ENCODE assay signal across 9 cellular contexts in genomic region chr19:49560358-49560900, GRCh38. TPM values are rescaled to one million over a fixed set of nuclear protein-coding genes. Genes with fewer than 3 reads are reported as not detected.
DNase-seq lines count a peak whose midpoint lies in the region; ATAC-seq and TF ChIP-seq lines count a peak whose summit lies in the region.
"Had no signal": no experiment of that assay in that cellular context is flagged by ENCODE, and none has a peak within 500 bp of the region (broad histone marks: within the 10 kb centered on the region; RNA-seq: fewer than 3 reads in every experiment).

No MANE protein-coding gene starts in this region.

- WGBS in mesenchymal stem cell = 81% methylated on average over 10 of the region's 15 CpGs

- peak; percentile 1 to 44 for ATAC-seq in activated naive CD4-positive, alpha-beta T cell treated with anti-CD3 and anti-CD28 coated beads, Interleukin-2, amount 50 U/mL, for 72 hours
- no peak for ATAC-seq in GM19035 (IDR thresholded peaks at IDR 0.05; ENCODE audit: unreplicated experiment)

- H3K9me3 ChIP-seq in mesenchymal stem cell (ENCODE audit: control insufficient read depth, low read length) (no peaks in the 10 kb centered on the region), vagina (no peaks in the 10 kb centered on the region)
- H3K9me3 ChIP-seq: HAP-1 had no signal

- H2BK15ac ChIP-seq in mesenchymal stem cell (ENCODE audit: low read depth, poor library complexity, severe bottlenecking) = no peak overlapping the region

- no peak for TF ChIP-seq POLR2A in vagina (IDR thresholded peaks at IDR 0.05)

- H3K4me3 ChIP-seq in mesenchymal stem cell (ENCODE audit: insufficient read depth in 1 of 2, low read depth in 1 of 2, low read length in 2 of 2) (no peak overlapping the region), vagina (no peak overlapping the region)
- H3K4me3 ChIP-seq: HAP-1 had no signal

- peaks cover 26 to 51% of the 10 kb centered on the region in 2 donors for H3K36me3 Mint-ChIP-seq in activated naive CD4-positive, alpha-beta T cell treated with anti-CD3 and anti-CD28 coated beads, Interleukin-2, amount 50 U/mL, for 72 hours

- no peak overlapping the region for H3K9ac ChIP-seq in mesenchymal stem cell (ENCODE audit: low read length)

- H3K14ac ChIP-seq in mesenchymal stem cell (ENCODE audit: low read length in 2 of 2) = peak overlapping the region in 1 of 2 experiments; percentile 53

- H3K23ac ChIP-seq in mesenchymal stem cell (ENCODE audit: low read length in 2 of 2) = no peak overlapping the region

- H3K27me3 ChIP-seq in mesenchymal stem cell (ENCODE audit: control insufficient read depth in 1 of 2, insufficient read depth in 1 of 2, low read length in 2 of 2) = no peaks in the 10 kb centered on the region
- H3K27me3 ChIP-seq in vagina = no peaks in the 10 kb centered on the region

- no peak overlapping the region for H2AFZ ChIP-seq in mesenchymal stem cell (ENCODE audit: low read depth, low read length)

- H3K79me1 ChIP-seq in mesenchymal stem cell (replicated peaks; ENCODE audit: low read length, poor library complexity, severe bottlenecking) = peaks cover 27% of the 10 kb centered on the region

- no peak overlapping the region for H3K27ac ChIP-seq in mesenchymal stem cell (ENCODE audit: low read length, poor library complexity, severe bottlenecking)
- no peak overlapping the region for H3K27ac ChIP-seq in vagina

- no peaks in the 10 kb centered on the region for H3K9me3 Mint-ChIP-seq in activated naive CD4-positive, alpha-beta T cell treated with anti-CD3 and anti-CD28 coated beads, Interleukin-2, amount 50 U/mL, for 72 hours

- peak overlapping the region in 1 of 2 experiments; percentile 74 for H3K18ac ChIP-seq in mesenchymal stem cell (ENCODE audit: low read depth in 1 of 2, low read length in 2 of 2)

- H3K4me2 ChIP-seq in mesenchymal stem cell (ENCODE audit: low read length, poor library complexity, severe bottlenecking) = no peak overlapping the region

- peak overlapping the region; percentile 10 for H4K8ac ChIP-seq in mesenchymal stem cell (ENCODE audit: low read length)

- no peak overlapping the region for H2AK5ac ChIP-seq in mesenchymal stem cell (ENCODE audit: low read length, severe bottlenecking)

- peak overlapping the region in 1 of 2 experiments; percentile 29 for H2BK12ac ChIP-seq in mesenchymal stem cell (ENCODE audit: low read length in 2 of 2)

- intact Hi-C loops in vagina (cut with DNase I) = no loop called here

- H4K91ac ChIP-seq in mesenchymal stem cell (ENCODE audit: low read length) = no peak overlapping the region

- H2BK120ac ChIP-seq in mesenchymal stem cell (ENCODE audit: low read depth, low read length) = no peak overlapping the region

- no peak for TF ChIP-seq CTCF in vagina (IDR thresholded peaks at IDR 0.05)

- peak in 3 of 5 experiments; percentile 31 to 58 (median 53) for DNase-seq in T-helper 2 cell
- DNase-seq in activated naive CD4-positive, alpha-beta T cell treated with anti-CD3 and anti-CD28 coated beads, Interleukin-2, amount 50 U/mL, for 72 hours (ENCODE audit: low spot score in 2 of 2) = no peak
- DNase-seq in mesenchymal stem cell = no peak
- DNase-seq in stimulated activated naive CD4-positive, alpha-beta T cell treated with Interleukin-2 at 50 U/mL for 16 hours (lab: John Stamatoyannopoulos, UW) = peak; percentile 51
- DNase-seq in NCI-H526 (lab: John Stamatoyannopoulos, UW) = no peak
- no peak for DNase-seq in vagina (ENCODE audit: extremely low spot score in 2 of 2)
- no peak for DNase-seq in NCI-H1930 (lab: John Stamatoyannopoulos, UW)

- H3K36me3 ChIP-seq in mesenchymal stem cell (ENCODE audit: control insufficient read depth in 1 of 2, insufficient read depth in 2 of 2, low read depth in 1 of 2, low read length in 2 of 2) = peaks cover 49 to 61% of the 10 kb centered on the region in 2 experiments
- H3K36me3 ChIP-seq in vagina = peaks cover 0 to 38% of the 10 kb centered on the region in 2 donors

- peaks cover 5% of the 10 kb centered on the region for H3K4me1 ChIP-seq in mesenchymal stem cell (ENCODE audit: control insufficient read depth, insufficient read depth, low read depth, low read length)
- peaks cover 23% of the 10 kb centered on the region for H3K4me1 ChIP-seq in vagina
- H3K4me1 ChIP-seq: HAP-1 had no signal

- H3K27ac Mint-ChIP-seq in activated naive CD4-positive, alpha-beta T cell treated with anti-CD3 and anti-CD28 coated beads, Interleukin-2, amount 50 U/mL, for 72 hours = peak overlapping the region; percentile 97 to 98

- H2BK5ac ChIP-seq in mesenchymal stem cell (ENCODE audit: low read depth, low read length, poor library complexity, severe bottlenecking) = no peak overlapping the region

- no peak overlapping the region for H3K4ac ChIP-seq in mesenchymal stem cell (ENCODE audit: low read depth in 1 of 2, low read length in 2 of 2)

RNA-seq across cellular contexts. Expression of gene NOSIP, which starts 19.9 kb away (rescaled TPM):
- total RNA-seq in activated naive CD4-positive, alpha-beta T cell treated with anti-CD3 and anti-CD28 coated beads, Interleukin-2, amount 50 U/mL, for 72 hours = 10 to 100 TPM; 90.7 to 96.1 TPM
- 47.3 TPM for polyA plus RNA-seq in mesenchymal stem cell (2013, experiment 1 of 2)
- 45.5 TPM for polyA plus RNA-seq in mesenchymal stem cell (2013, experiment 2 of 2)
- total RNA-seq in vagina = 72.2 TPM

RNA-seq across cellular contexts. Expression of gene PRRG2, which starts 20.7 kb away (rescaled TPM):
- 10 to 100 TPM in 1 of 2 donors, 1 to 10 TPM in 1; 2.3 to 10.8 TPM for total RNA-seq in activated naive CD4-positive, alpha-beta T cell treated with anti-CD3 and anti-CD28 coated beads, Interleukin-2, amount 50 U/mL, for 72 hours
- polyA plus RNA-seq in mesenchymal stem cell (2013, experiment 1 of 2) = 0.50 TPM
- 0.40 TPM for polyA plus RNA-seq in mesenchymal stem cell (2013, experiment 2 of 2)
- total RNA-seq in vagina = 5.4 TPM

RNA-seq across cellular contexts. Expression of gene PRR12, which starts 30.6 kb away (rescaled TPM):
- 10 to 100 TPM; 28.9 to 32.9 TPM for total RNA-seq in activated naive CD4-positive, alpha-beta T cell treated with anti-CD3 and anti-CD28 coated beads, Interleukin-2, amount 50 U/mL, for 72 hours
- 12.1 TPM for polyA plus RNA-seq in mesenchymal stem cell (2013, experiment 1 of 2)
- 11.2 TPM for polyA plus RNA-seq in mesenchymal stem cell (2013, experiment 2 of 2)
- 15.5 TPM for total RNA-seq in vagina

RNA-seq across cellular contexts. Expression of gene RCN3, which starts 32.6 kb away (rescaled TPM):
- total RNA-seq in activated naive CD4-positive, alpha-beta T cell treated with anti-CD3 and anti-CD28 coated beads, Interleukin-2, amount 50 U/mL, for 72 hours = 10 to 100 TPM in 1 of 2 donors, 1 to 10 TPM in 1; 5.4 to 13.0 TPM
- polyA plus RNA-seq in mesenchymal stem cell (2013, experiment 1 of 2) = 80.0 TPM
- 81.7 TPM for polyA plus RNA-seq in mesenchymal stem cell (2013, experiment 2 of 2)
- total RNA-seq in vagina = 22.6 TPM

RNA-seq across cellular contexts. Expression of gene FCGRT, which starts 48.0 kb away (rescaled TPM):
- 10 to 100 TPM; 17.5 to 18.1 TPM for total RNA-seq in activated naive CD4-positive, alpha-beta T cell treated with anti-CD3 and anti-CD28 coated beads, Interleukin-2, amount 50 U/mL, for 72 hours
- polyA plus RNA-seq in mesenchymal stem cell (2013, experiment 1 of 2) = 183 TPM
- 203 TPM for polyA plus RNA-seq in mesenchymal stem cell (2013, experiment 2 of 2)
- total RNA-seq in vagina = 166 TPM

Comparison
In these comparisons a context has a peak if more than half of its experiments do, and no peak if none do; other contexts are left out.
1. DNase-seq: peak in T-helper 2 cell (3 of 5) and stimulated activated naive CD4-positive, alpha-beta T cell treated with Interleukin-2 at 50 U/mL for 16 hours (single experiment); none in activated naive CD4-positive, alpha-beta T cell treated with anti-CD3 and anti-CD28 coated beads, Interleukin-2, amount 50 U/mL, for 72 hours (0 of 2), mesenchymal stem cell (single experiment), NCI-H526 (0 of 2), vagina (0 of 2) and NCI-H1930 (0 of 2).